23 cellular contexts compared by ENCODE assay signal in the genomic region with DNA sequence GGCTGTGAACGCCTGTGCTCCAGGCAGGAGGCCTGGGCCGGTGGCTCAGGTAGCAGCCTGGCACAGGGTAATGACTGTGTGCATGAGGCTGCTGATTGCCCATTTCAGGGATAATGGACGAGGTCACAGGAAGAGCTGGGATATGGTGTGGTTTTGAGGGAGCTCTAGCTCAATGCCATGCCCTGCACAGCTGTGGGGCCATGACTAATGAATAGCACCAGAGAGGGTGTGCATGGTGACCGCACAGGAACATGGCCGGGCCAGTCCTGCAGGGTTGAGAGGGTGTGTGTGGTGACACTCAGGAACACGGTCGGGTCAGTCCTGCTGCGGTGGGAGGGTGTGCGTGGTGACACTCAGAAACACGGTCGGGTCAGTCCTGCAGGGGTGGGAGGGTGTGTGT. TPM values are rescaled to one million over a fixed set of nuclear protein-coding genes. Genes with fewer than 3 reads are reported as not detected.
DNase-seq lines count a peak whose midpoint lies in the region; ATAC-seq, FAIRE-seq and TF ChIP-seq lines count a peak whose summit lies in the region.
"Had no signal": no experiment of that assay in that cellular context is flagged by ENCODE, and none has a peak within 500 bp of the region (broad histone marks: within the 10 kb centered on the region; RNA-seq: fewer than 3 reads in every experiment).

No MANE protein-coding gene starts in this region.

- DNase-seq in LHCN-M2 (ENCODE audit: low read depth) = peak; percentile 19
- peak; percentile 10 for DNase-seq in bronchial epithelial cell (ENCODE audit: low read depth)
- peak; percentile 12 for DNase-seq in kidney tubule cell (ENCODE audit: low spot score)
- no peak for DNase-seq in stimulated activated effector memory CD8-positive, alpha-beta T cell treated with anti-CD3 and anti-CD28 coated beads, Interleukin-12 subunit alpha, Interleukin-12 subunit beta, amount 100 ng/mL, for 72 hours (ENCODE audit: low spot score in 2 of 2)
- no peak for DNase-seq in activated CD8-positive, alpha-beta memory T cell treated with anti-CD3 and anti-CD28 coated beads, Interleukin-2, amount 50 U/mL, for 4 hours
- DNase-seq in adrenal gland = no peak
- DNase-seq in AG08395 (ENCODE audit: low spot score) = no peak
- DNase-seq in smooth muscle cell (lab: John Stamatoyannopoulos, UW; ENCODE audit: unreplicated experiment) = no peak
- DNase-seq: DMS 273 treated with DMSO at 0.1 percent for 48 hours, DND-41, NCI-H1105 treated with DMSO at 0.1 percent for 48 hours, NCI-H1694, NCI-H2081 treated with DMSO at 0.1 percent for 48 hours, NCI-H510A, NCI-H748 treated with DMSO at 0.1 percent for 48 hours, RPMI8226, SHP77 treated with DMSO at 0.1 percent for 48 hours had no signal

- H3K36me3 Mint-ChIP-seq in stimulated activated effector memory CD8-positive, alpha-beta T cell treated with anti-CD3 and anti-CD28 coated beads, Interleukin-12 subunit alpha, Interleukin-12 subunit beta, amount 100 ng/mL, for 72 hours = no peaks in the 10 kb centered on the region

- H3K9me3 ChIP-seq in adrenal gland (replicated peaks in 1 of 3) (no peaks in the 10 kb centered on the region), smooth muscle cell (replicated peaks; ENCODE audit: low read depth) (no peaks in the 10 kb centered on the region)

- H3K4me1 ChIP-seq in adrenal gland (replicated peaks in 1 of 2) (no peaks in the 10 kb centered on the region), smooth muscle cell (ENCODE audit: low read depth) (no peaks in the 10 kb centered on the region)

- H3K4me3 Mint-ChIP-seq in stimulated activated effector memory CD8-positive, alpha-beta T cell treated with anti-CD3 and anti-CD28 coated beads, Interleukin-12 subunit alpha, Interleukin-12 subunit beta, amount 100 ng/mL, for 72 hours = no peak overlapping the region

- peaks cover 5% of the 10 kb centered on the region for H3K4me1 Mint-ChIP-seq in stimulated activated effector memory CD8-positive, alpha-beta T cell treated with anti-CD3 and anti-CD28 coated beads, Interleukin-12 subunit alpha, Interleukin-12 subunit beta, amount 100 ng/mL, for 72 hours

- H3K4me3 ChIP-seq in bronchial epithelial cell (ENCODE audit: low read depth, low read length) (no peak overlapping the region), adrenal gland (no peak overlapping the region), smooth muscle cell (no peak overlapping the region)
- H3K4me3 ChIP-seq: K562 had no signal

- H3K27ac ChIP-seq in adrenal gland (no peak overlapping the region), smooth muscle cell (ENCODE audit: low read depth) (no peak overlapping the region)
- H3K27ac ChIP-seq: C4-2B had no signal

- 88 to 92% (median 89%) methylated on average over 11 of the region's 11 CpGs for WGBS in adrenal gland, 4 donors
- 79% methylated on average over 11 of the region's 11 CpGs for WGBS in smooth muscle cell (ENCODE audit: low lambda C conversion rate)

- TF ChIP-seq CTCF in bronchial epithelial cell (IDR thresholded peaks at IDR 0.05; ENCODE audit: insufficient read depth, low read length, severe bottlenecking) (no peak), adrenal gland (IDR thresholded peaks at IDR 0.05) (no peak), smooth muscle cell (IDR thresholded peaks at IDR 0.05; ENCODE audit: borderline replicate concordance, insufficient read depth, poor library complexity, severe bottlenecking) (no peak)

- no peaks in the 10 kb centered on the region for H3K36me3 ChIP-seq in bronchial epithelial cell (ENCODE audit: control insufficient read depth, insufficient read depth, low read length)
- H3K36me3 ChIP-seq in adrenal gland (replicated peaks in 1 of 2) = peaks cover 0 to 3% of the 10 kb centered on the region in 2 donors
- no peaks in the 10 kb centered on the region for H3K36me3 ChIP-seq in smooth muscle cell (ENCODE audit: low read depth)

- H3K27me3 ChIP-seq in bronchial epithelial cell (ENCODE audit: control insufficient read depth, insufficient read depth, low read length) (no peaks in the 10 kb centered on the region), adrenal gland (no peaks in the 10 kb centered on the region), smooth muscle cell (ENCODE audit: low read depth) (no peaks in the 10 kb centered on the region)

- no peaks in the 10 kb centered on the region for H3K79me2 ChIP-seq in smooth muscle cell (ENCODE audit: low read depth)

- H3K9me3 Mint-ChIP-seq in stimulated activated effector memory CD8-positive, alpha-beta T cell treated with anti-CD3 and anti-CD28 coated beads, Interleukin-12 subunit alpha, Interleukin-12 subunit beta, amount 100 ng/mL, for 72 hours = no peaks in the 10 kb centered on the region

- H2AFZ ChIP-seq in smooth muscle cell (ENCODE audit: low read depth) = no peak overlapping the region

- H3K27ac Mint-ChIP-seq in stimulated activated effector memory CD8-positive, alpha-beta T cell treated with anti-CD3 and anti-CD28 coated beads, Interleukin-12 subunit alpha, Interleukin-12 subunit beta, amount 100 ng/mL, for 72 hours = peak overlapping the region; percentile 78

- TF ChIP-seq POLR2A in adrenal gland (IDR thresholded peaks at IDR 0.05) = no peak

- intact Hi-C loops in adrenal gland (cut with DNase I) = no loop called here

- peaks cover 7% of the 10 kb centered on the region for H4K20me1 ChIP-seq in smooth muscle cell (ENCODE audit: low read depth)

- H3K9ac ChIP-seq in smooth muscle cell (ENCODE audit: low read depth) = no peak overlapping the region

- H3F3A ChIP-seq in smooth muscle cell (ENCODE audit: low read depth) = no peaks in the 10 kb centered on the region

- no peak for ATAC-seq in stimulated activated effector memory CD8-positive, alpha-beta T cell treated with anti-CD3 and anti-CD28 coated beads, Interleukin-12 subunit alpha, Interleukin-12 subunit beta, amount 100 ng/mL, for 72 hours
- ATAC-seq: K562 had no signal

- FAIRE-seq in bronchial epithelial cell (lab: Jason Lieb, UNC) = peak; percentile 64
- FAIRE-seq: K562 had no signal

- H3K4me2 ChIP-seq in smooth muscle cell = no peak overlapping the region

RNA-seq across cellular contexts. Expression of a gene that starts 21.8 kb away (rescaled TPM):
- not detected in 2 replicates for total RNA-seq in LHCN-M2 (2014; rRNA removed)
- polyA plus RNA-seq in LHCN-M2 (2012) = 1.8 TPM
- total RNA-seq in bronchial epithelial cell = under 0.01 TPM in 1 of 2 replicates, not detected in the other
- total RNA-seq in adrenal gland = not detected
- under 1 TPM in 2 of 3 donors, not detected in 1; 0.37 to 0.40 TPM for polyA plus RNA-seq in adrenal gland
- total RNA-seq in smooth muscle cell = not detected in 2 replicates
- 8.1 and 12.7 TPM in 2 replicates for polyA plus RNA-seq in smooth muscle cell
- total RNA-seq: A673, G401, H4, K562, OCI-LY7 had no signal

Comparison
In these comparisons a context has a peak if more than half of its experiments do, and no peak if none do; other contexts are left out.
1. DNase-seq: peak in LHCN-M2 (single experiment), bronchial epithelial cell (single experiment) and kidney tubule cell (single experiment); none in stimulated activated effector memory CD8-positive, alpha-beta T cell treated with anti-CD3 and anti-CD28 coated beads, Interleukin-12 subunit alpha, Interleukin-12 subunit beta, amount 100 ng/mL, for 72 hours (0 of 2), activated CD8-positive, alpha-beta memory T cell treated with anti-CD3 and anti-CD28 coated beads, Interleukin-2, amount 50 U/mL, for 4 hours (single experiment), adrenal gland (0 of 7), AG08395 (single experiment) and smooth muscle cell (single experiment).